Comparison of ENCODE assay signal across 19 cellular contexts in genomic region chr3:140355481-140355880, GRCh38.
DNase-seq lines count a peak whose midpoint lies in the region; ATAC-seq and TF ChIP-seq lines count a peak whose summit lies in the region.
"Had no signal": no experiment of that assay in that cellular context is flagged by ENCODE, and none has a peak within 500 bp of the region (broad histone marks: within the 10 kb centered on the region; RNA-seq: fewer than 3 reads in every experiment).

No MANE protein-coding gene starts in this region.

- H3K4me1 Mint-ChIP-seq in neural crest cell, result peaks cover 9% of the 10 kb centered on the region
- H3K4me1 Mint-ChIP-seq: B cell had no signal

- H3K9me3 Mint-ChIP-seq in neural crest cell, result no peaks in the 10 kb centered on the region
- H3K9me3 Mint-ChIP-seq: CD8-positive, alpha-beta T cell had no signal

- TF ChIP-seq CTCF in neural crest cell (conservative IDR thresholded peaks at IDR 0.05) (no peak), retinal pigment epithelial cell (conservative IDR thresholded peaks at IDR 0.05; ENCODE audit: low read depth, low read length) (no peak)

- H3K4me3 ChIP-seq in retinal pigment epithelial cell (ENCODE audit: low read length), result no peak overlapping the region
- H3K4me3 ChIP-seq: BLaER1 treated with 17β-estradiol and CSF1 and Interleukin-3, amounts not matched to agents 10 nM and 100 nM had no signal

- no peak overlapping the region for H3K4me3 Mint-ChIP-seq in neural crest cell
- H3K4me3 Mint-ChIP-seq: B cell; CD4-positive, alpha-beta T cell; CD8-positive, alpha-beta T cell had no signal

- no peaks in the 10 kb centered on the region for H3K27me3 Mint-ChIP-seq in neural crest cell (ENCODE audit: low read depth)

- peak overlapping the region; percentile 10 for H3K27ac Mint-ChIP-seq in neural crest cell (ENCODE audit: unreplicated experiment)
- H3K27ac Mint-ChIP-seq: B cell; CD4-positive, alpha-beta T cell; CD8-positive, alpha-beta T cell had no signal

- no peaks in the 10 kb centered on the region for H3K36me3 Mint-ChIP-seq in neural crest cell (ENCODE audit: low read depth)
- H3K36me3 Mint-ChIP-seq: CD8-positive, alpha-beta T cell had no signal

- no peak for ATAC-seq in HG03139 (IDR thresholded peaks at IDR 0.05; ENCODE audit: unreplicated experiment)
- ATAC-seq: CD8-positive, alpha-beta T cell had no signal

- DNase-seq in HT1080 (ENCODE audit: low read depth) (peak; percentile 53), islet precursor cell (peak; percentile 40), neural crest cell (ENCODE audit: low read depth, low spot score) (no peak), retinal pigment epithelial cell (ENCODE audit: low read depth) (peak; percentile 23), COLO829 (ENCODE audit: low spot score) (no peak), Ammon's horn (ENCODE audit: low spot score) (no peak), DMS79 treated with DMSO at 0.1 percent for 48 hours (lab: John Stamatoyannopoulos, UW) (no peak)
- DNase-seq: ACHN; CD4-positive, alpha-beta T cell; CD8-positive, alpha-beta T cell; COR-L47; DMS 273 treated with DMSO at 0.1 percent for 48 hours; DMS153; DMS53; DMS79; GF-D8 had no signal

Comparison
In these comparisons a context has a peak if more than half of its experiments do, and no peak if none do; other contexts are left out.
1. DNase-seq: peak in HT1080 (single experiment), islet precursor cell (single experiment) and retinal pigment epithelial cell (single experiment); none in neural crest cell (single experiment), COLO829 (single experiment), Ammon's horn (single experiment) and DMS79 treated with DMSO at 0.1 percent for 48 hours (single experiment).